ENCODE assay signal across 20 cellular contexts in the genomic region with DNA sequence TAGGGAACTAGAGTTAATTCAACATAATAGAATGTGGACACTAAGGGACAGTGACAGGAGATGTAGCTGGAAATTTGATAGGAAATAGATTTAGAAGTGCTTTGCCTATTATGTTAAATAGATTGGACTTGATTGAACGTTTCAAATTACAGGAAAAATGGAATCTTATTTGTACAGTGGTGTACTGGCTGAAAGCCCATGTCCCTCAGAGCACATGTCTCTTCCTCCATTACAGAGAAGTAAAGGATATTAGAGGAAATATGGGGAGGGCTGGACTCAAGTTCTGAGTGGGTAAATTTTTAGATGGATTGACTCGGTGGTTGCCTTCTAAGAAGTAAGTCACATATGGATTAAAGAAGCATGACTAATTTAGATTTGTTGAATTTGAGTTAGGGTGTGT. TPM values are rescaled to one million over a fixed set of nuclear protein-coding genes. Genes with fewer than 3 reads are reported as not detected.
DNase-seq lines count a peak whose midpoint lies in the region; ATAC-seq and TF ChIP-seq lines count a peak whose summit lies in the region.
"Had no signal": no experiment of that assay in that cellular context is flagged by ENCODE, and none has a peak within 500 bp of the region (broad histone marks: within the 10 kb centered on the region; RNA-seq: fewer than 3 reads in every experiment).

No MANE protein-coding gene starts in this region.

- H3K36me3 Mint-ChIP-seq in GM23338 (ENCODE audit: low read depth), result peaks cover 3% of the 10 kb centered on the region; the same call in 1 of the 3 replicates
- H3K36me3 Mint-ChIP-seq in activated T-helper 17 cell treated with anti-CD3 and anti-CD28 coated beads, Interleukin-2, amount 50 U/mL, for 72 hours (ENCODE audit: low read depth), result no peaks in the 10 kb centered on the region
- H3K36me3 Mint-ChIP-seq: natural killer cell; stimulated activated effector memory CD8-positive, alpha-beta T cell treated with anti-CD3 and anti-CD28 coated beads, Interleukin-12 subunit alpha, Interleukin-12 subunit beta, amount 100 ng/mL, for 72 hours had no signal

- H3K79me2 ChIP-seq in GM23338 (replicated peaks; ENCODE audit: insufficient read depth), result no peaks in the 10 kb centered on the region; the same call in 1 of the 2 replicates
- peaks cover 53% of the 10 kb centered on the region for H3K79me2 ChIP-seq in PC-3 (ENCODE audit: low read length)

- H3K9me3 ChIP-seq in PC-3 (ENCODE audit: low read length) (no peaks in the 10 kb centered on the region), neuronal stem cell (replicated peaks in 1 of 2; ENCODE audit: control insufficient read depth in 2 of 2, insufficient read depth in 1 of 2, low read depth in 1 of 2, low read length in 2 of 2) (no peaks in the 10 kb centered on the region)
- H3K9me3 ChIP-seq: MG63, Peyer's patch, spleen, testis had no signal

- no peak overlapping the region for H3K4me2 ChIP-seq in GM23338
- H3K4me2 ChIP-seq in PC-3 (ENCODE audit: low read length), result peak overlapping the region; percentile 66
- no peak overlapping the region for H3K4me2 ChIP-seq in neuronal stem cell (ENCODE audit: insufficient read depth, low read length, poor library complexity, severe bottlenecking)

- CTCF ChIA-PET in PC-3 (lab: Charles Lee), result no interaction called here

- H2BK15ac ChIP-seq in neuronal stem cell (ENCODE audit: low read length), result no peak overlapping the region

- H3K4me3 ChIP-seq in GM23338, result no peak overlapping the region
- H3K4me3 ChIP-seq in PC-3 (ENCODE audit: low read length), result no peak overlapping the region
- no peak overlapping the region for H3K4me3 ChIP-seq in neuronal stem cell (ENCODE audit: low read length in 2 of 2)
- H3K4me3 ChIP-seq: MG63, Peyer's patch, spleen, testis had no signal

- H3K27me3 ChIP-seq in GM23338 (ENCODE audit: insufficient read depth) (no peaks in the 10 kb centered on the region), PC-3 (ENCODE audit: low read length) (no peaks in the 10 kb centered on the region), neuronal stem cell (ENCODE audit: control insufficient read depth in 3 of 3, insufficient read depth in 3 of 3, low read depth in 1 of 3, low read length in 3 of 3) (no peaks in the 10 kb centered on the region)
- H3K27me3 ChIP-seq: MG63, Peyer's patch, testis had no signal

- ATAC-seq in GM23338 (no peak), PC-3 (no peak), GM18873 (IDR thresholded peaks at IDR 0.05; ENCODE audit: low FRiP score, unreplicated experiment) (no peak)
- ATAC-seq in activated T-helper 17 cell treated with anti-CD3 and anti-CD28 coated beads, Interleukin-2, amount 50 U/mL, for 72 hours (replicated peaks), result no peak
- ATAC-seq: activated CD4-positive, alpha-beta T cell treated with anti-CD3 and anti-CD28 coated beads for 36 hours; natural killer cell; stimulated activated effector memory CD8-positive, alpha-beta T cell treated with anti-CD3 and anti-CD28 coated beads, Interleukin-12 subunit alpha, Interleukin-12 subunit beta, amount 100 ng/mL, for 72 hours had no signal

- H3K4me3 Mint-ChIP-seq in GM23338, result no peak overlapping the region
- no peak overlapping the region for H3K4me3 Mint-ChIP-seq in activated T-helper 17 cell treated with anti-CD3 and anti-CD28 coated beads, Interleukin-2, amount 50 U/mL, for 72 hours
- H3K4me3 Mint-ChIP-seq: activated CD4-positive, alpha-beta T cell treated with anti-CD3 and anti-CD28 coated beads for 36 hours; natural killer cell; stimulated activated effector memory CD8-positive, alpha-beta T cell treated with anti-CD3 and anti-CD28 coated beads, Interleukin-12 subunit alpha, Interleukin-12 subunit beta, amount 100 ng/mL, for 72 hours had no signal

- no peak overlapping the region for H2BK120ac ChIP-seq in neuronal stem cell (ENCODE audit: low read depth, low read length)

- no peaks in the 10 kb centered on the region for H3K9me3 Mint-ChIP-seq in GM23338
- no peaks in the 10 kb centered on the region for H3K9me3 Mint-ChIP-seq in activated T-helper 17 cell treated with anti-CD3 and anti-CD28 coated beads, Interleukin-2, amount 50 U/mL, for 72 hours
- H3K9me3 Mint-ChIP-seq: stimulated activated effector memory CD8-positive, alpha-beta T cell treated with anti-CD3 and anti-CD28 coated beads, Interleukin-12 subunit alpha, Interleukin-12 subunit beta, amount 100 ng/mL, for 72 hours had no signal

- H3K14ac ChIP-seq in neuronal stem cell (ENCODE audit: low read length), result no peak overlapping the region

- no CpG with 5 or more reads among the region's 2 CpGs for WGBS in neuronal stem cell (ENCODE audit: extremely low coverage in 2 of 2, insufficient read length in 2 of 2, insufficient replicate concordance in 1 of 2), 2 donors

- no TSS peak for BruUV-seq in PC-3 (replicated peaks; lab: Mats Ljungman, UMichigan)

- no peak overlapping the region for H4K8ac ChIP-seq in neuronal stem cell (ENCODE audit: low read depth, low read length)

- 0 out of 2 replicates have a peak overlapping the region, but pooled peaks have one; percentile 9 for H3K27ac Mint-ChIP-seq in GM23338
- no peak overlapping the region for H3K27ac Mint-ChIP-seq in activated T-helper 17 cell treated with anti-CD3 and anti-CD28 coated beads, Interleukin-2, amount 50 U/mL, for 72 hours
- H3K27ac Mint-ChIP-seq: activated CD4-positive, alpha-beta T cell treated with anti-CD3 and anti-CD28 coated beads for 36 hours; natural killer cell; stimulated activated effector memory CD8-positive, alpha-beta T cell treated with anti-CD3 and anti-CD28 coated beads, Interleukin-12 subunit alpha, Interleukin-12 subunit beta, amount 100 ng/mL, for 72 hours had no signal

- no peak overlapping the region for H3K18ac ChIP-seq in neuronal stem cell (ENCODE audit: low read length)

- H2BK12ac ChIP-seq in neuronal stem cell (ENCODE audit: low read length), result no peak overlapping the region

- H3K27me3 Mint-ChIP-seq in GM23338 (ENCODE audit: insufficient read depth, low read depth, poor library complexity), result no peaks in the 10 kb centered on the region
- H3K27me3 Mint-ChIP-seq in activated T-helper 17 cell treated with anti-CD3 and anti-CD28 coated beads, Interleukin-2, amount 50 U/mL, for 72 hours, result peaks cover 21% of the 10 kb centered on the region

- H3K4me1 ChIP-seq in GM23338 (ENCODE audit: insufficient read depth), result no peaks in the 10 kb centered on the region
- peaks cover 25% of the 10 kb centered on the region for H3K4me1 ChIP-seq in PC-3 (ENCODE audit: insufficient read depth, low read length)
- H3K4me1 ChIP-seq in neuronal stem cell (ENCODE audit: control insufficient read depth in 2 of 2, insufficient read depth in 1 of 2, low read depth in 1 of 2, low read length in 2 of 2), result peaks cover 3 to 9% of the 10 kb centered on the region in 2 donors
- H3K4me1 ChIP-seq: Peyer's patch, spleen, testis had no signal

- no peak overlapping the region for H2BK5ac ChIP-seq in neuronal stem cell (ENCODE audit: low read length)

- H2AK5ac ChIP-seq in neuronal stem cell (ENCODE audit: low read depth, low read length), result no peak overlapping the region

- no peak overlapping the region for H3K27ac ChIP-seq in GM23338 (ENCODE audit: low read depth)
- H3K27ac ChIP-seq in PC-3 (ENCODE audit: low read length), result peak overlapping the region; percentile 58
- H3K27ac ChIP-seq in neuronal stem cell (replicated peaks; ENCODE audit: low read length), result no peak overlapping the region
- H3K27ac ChIP-seq: C4-2B, Peyer's patch, spleen, testis had no signal

- H3K9ac ChIP-seq in PC-3 (ENCODE audit: low read length), result no peak overlapping the region
- no peak overlapping the region for H3K9ac ChIP-seq in neuronal stem cell (ENCODE audit: low read depth, low read length, poor library complexity)

- no peak overlapping the region for H4K91ac ChIP-seq in neuronal stem cell (ENCODE audit: low read depth, low read length, poor library complexity)

- no peak overlapping the region for H3K4ac ChIP-seq in neuronal stem cell (ENCODE audit: low read length)

- intact Hi-C loops in PC-3 (cut with micrococcal nuclease), result loop anchor here (2.0 kb wide), 1 partner anchor 31 kb away; no protein-coding TSS in a partner anchor

- no peaks in the 10 kb centered on the region for H3F3A ChIP-seq in GM23338 (replicated peaks; ENCODE audit: low read depth)
- H3F3A ChIP-seq in PC-3 (ENCODE audit: low read length, unreplicated experiment), result no peaks in the 10 kb centered on the region

- POLR2A ChIA-PET in PC-3 (lab: Charles Lee; ENCODE audit: unreplicated experiment), result no interaction called here

- no peaks in the 10 kb centered on the region for H3K79me1 ChIP-seq in neuronal stem cell (ENCODE audit: low read depth, low read length)

- peaks cover 14% of the 10 kb centered on the region for H3K4me1 Mint-ChIP-seq in GM23338
- H3K4me1 Mint-ChIP-seq in activated T-helper 17 cell treated with anti-CD3 and anti-CD28 coated beads, Interleukin-2, amount 50 U/mL, for 72 hours, result no peaks in the 10 kb centered on the region
- H3K4me1 Mint-ChIP-seq: activated CD4-positive, alpha-beta T cell treated with anti-CD3 and anti-CD28 coated beads for 36 hours; natural killer cell; stimulated activated effector memory CD8-positive, alpha-beta T cell treated with anti-CD3 and anti-CD28 coated beads, Interleukin-12 subunit alpha, Interleukin-12 subunit beta, amount 100 ng/mL, for 72 hours had no signal

- H3K23ac ChIP-seq in neuronal stem cell (ENCODE audit: low read depth, low read length, poor library complexity), result no peak overlapping the region

- H2AFZ ChIP-seq in GM23338, result no peak overlapping the region
- no peak overlapping the region for H2AFZ ChIP-seq in PC-3 (ENCODE audit: low read length)
- no peak overlapping the region for H2AFZ ChIP-seq in neuronal stem cell (ENCODE audit: low read length)

- peak; percentile 7 for DNase-seq in COLO668 (lab: John Stamatoyannopoulos, UW; ENCODE audit: unreplicated experiment)
- DNase-seq in GM23338 (ENCODE audit: low spot score), result no peak
- peak; percentile 88 for DNase-seq in NCI-H2081 treated with DMSO at 0.1 percent for 48 hours (lab: John Stamatoyannopoulos, UW)
- DNase-seq in PC-3, result no peak
- no peak for DNase-seq in neuronal stem cell (ENCODE audit: low spot score)
- DNase-seq: activated CD4-positive, alpha-beta T cell treated with anti-CD3 and anti-CD28 coated beads for 36 hours; activated CD8-positive, alpha-beta memory T cell treated with anti-CD3 and anti-CD28 coated beads for 24 hours; activated T-cell treated with anti-CD3 and anti-CD28 coated beads, Interleukin-2, amount 50 U/mL, for 1 hour; MG63; natural killer cell; NCI-H187 treated with DMSO at 0.1 percent for 48 hours; Peyer's patch; spleen; stimulated activated CD4-positive, alpha-beta T cell treated with anti-CD3 and anti-CD28 coated beads, Interleukin-2, amount 100 ng/mL, for 48 hours; testis had no signal

- H3K36me3 ChIP-seq in GM23338 (ENCODE audit: insufficient read depth) (no peaks in the 10 kb centered on the region), PC-3 (ENCODE audit: low read depth, low read length) (0 out of 2 replicates have a peak, but pooled peaks cover under 1% of the 10 kb centered on the region), neuronal stem cell (replicated peaks in 1 of 2; ENCODE audit: control insufficient read depth in 2 of 2, insufficient read depth in 2 of 2, low read length in 2 of 2) (no peaks in the 10 kb centered on the region)
- H3K36me3 ChIP-seq: MG63, Peyer's patch, spleen had no signal

- H4K20me1 ChIP-seq in GM23338 (replicated peaks; ENCODE audit: insufficient read depth), result peaks cover 10% of the 10 kb centered on the region; the same call in 1 of the 2 replicates
- no peaks in the 10 kb centered on the region for H4K20me1 ChIP-seq in PC-3 (ENCODE audit: low read length)

- no peak for TF ChIP-seq CTCF in GM23338 (conservative IDR thresholded peaks at IDR 0.05; ENCODE audit: low read depth in 2 of 2)
- no peak for TF ChIP-seq CTCF in PC-3 (conservative IDR thresholded peaks at IDR 0.05; ENCODE audit: low read depth, low read length)

- H3K9me2 ChIP-seq in GM23338 (ENCODE audit: insufficient read depth) (no peaks in the 10 kb centered on the region), PC-3 (replicated peaks; ENCODE audit: low read length) (no peaks in the 10 kb centered on the region)

RNA-seq across cellular contexts. Expression of a gene that starts 11.4 kb away (rescaled TPM):
- total RNA-seq in GM23338 (2014; rRNA removed; shearing (Covaris generic)), result 170 TPM in 2 replicates
- polyA plus RNA-seq in GM23338 (2016; fragmentation: Nextera tagmentation; extraction: Ambion mirVana), result 125 and 128 TPM in 2 replicates
- total RNA-seq in PC-3 (2014; rRNA removed), result 22.4 and 28.0 TPM in 2 replicates
- polyA plus RNA-seq in neuronal stem cell (2013, experiment 1 of 2), result 26.8 TPM
- 26.8 TPM for polyA plus RNA-seq in neuronal stem cell (2013, experiment 2 of 2)
- total RNA-seq in activated T-helper 17 cell treated with anti-CD3 and anti-CD28 coated beads, Interleukin-2, amount 50 U/mL, for 72 hours, result 1 to 10 TPM in 1 of 2 donors, not detected in 1; 1.1 TPM
- total RNA-seq: endothelial cell of umbilical vein had no signal
- polyA plus RNA-seq: endothelial cell of umbilical vein had no signal

Comparison
In these comparisons a context has a peak if more than half of its experiments do, and no peak if none do; other contexts are left out.
1. DNase-seq: peak in COLO668 (single experiment) and NCI-H2081 treated with DMSO at 0.1 percent for 48 hours (single experiment); none in GM23338 (single experiment), PC-3 (single experiment) and neuronal stem cell (single experiment).
2. RNA of a gene that starts 11.4 kb away (total RNA-seq): 170 TPM in GM23338 and 22.4 to 28.0 TPM in PC-3; 1.1 TPM in activated T-helper 17 cell treated with anti-CD3 and anti-CD28 coated beads, Interleukin-2, amount 50 U/mL, for 72 hours; every median in the first group is over 10 times any median in the second.